Comparison of ENCODE assay signal across 37 cellular contexts in the genomic region with DNA sequence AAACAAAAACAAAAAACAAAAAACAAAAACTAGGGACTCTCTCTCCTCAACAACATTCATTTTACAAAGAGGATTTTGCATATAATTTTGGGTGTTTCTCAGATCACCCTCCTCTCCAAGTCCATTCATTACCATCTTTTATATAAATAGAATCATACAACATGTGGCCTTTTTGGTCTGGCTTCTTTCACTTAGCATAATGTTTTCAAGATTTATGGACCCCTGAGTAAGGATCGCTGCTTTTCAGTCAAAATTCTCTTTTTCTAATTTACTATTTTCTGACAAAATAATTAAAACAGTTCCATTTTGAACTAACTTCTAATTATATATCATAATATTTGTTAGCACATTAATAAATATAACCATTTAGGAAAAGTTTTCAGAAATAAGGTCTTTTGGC.
"Had no signal": no experiment of that assay in that cellular context is flagged by ENCODE, and none has a peak within 500 bp of the region (broad histone marks: within the 10 kb centered on the region; RNA-seq: fewer than 3 reads in every experiment).

No MANE protein-coding gene starts in this region.

- H3K36me3 ChIP-seq: adrenal gland, brain microvascular endothelial cell, breast epithelium had no signal

- H3K4me1 Mint-ChIP-seq: activated CD4-positive, alpha-beta T cell treated with anti-CD3 and anti-CD28 coated beads, Interleukin-2, amount 10 ng/mL, durations not matched to agents 24 days and 14 days; activated naive CD8-positive, alpha-beta T cell treated with anti-CD3 and anti-CD28 coated beads for 36 hours had no signal

- DNase-seq: activated B cell treated with CpG ODN at 0.5 μM for 24 hours; activated CD4-positive, alpha-beta memory T cell treated with anti-CD3 and anti-CD28 coated beads for 36 hours; activated CD4-positive, alpha-beta T cell treated with anti-CD3 and anti-CD28 coated beads for 4 hours; activated CD4-positive, alpha-beta T cell treated with anti-CD3 and anti-CD28 coated beads, Interleukin-2, amount 10 ng/mL, durations not matched to agents 24 days and 14 days; activated CD4-positive, alpha-beta T cell treated with anti-CD3 and anti-CD28 coated beads, Interleukin-2, amount 50 U/mL, for 1 hour; activated CD4-positive, alpha-beta T cell treated with anti-CD3 and anti-CD28 coated beads, Interleukin-2, amount 50 U/mL, for 4 hours; activated CD4-positive, CD25-positive, alpha-beta regulatory T cell treated with anti-CD3 and anti-CD28 coated beads, Interleukin-2, amount 50 U/mL, for 72 hours; activated CD8-positive, alpha-beta memory T cell treated with anti-CD3 and anti-CD28 coated beads, Interleukin-2, amount 50 U/mL, for 4 hours; activated CD8-positive, alpha-beta T cell treated with anti-CD3 and anti-CD28 coated beads for 36 hours; activated effector memory CD4-positive, alpha-beta T cell treated with anti-CD3 and anti-CD28 coated beads, Interleukin-2, amount 50 U/mL, for 16 hours; activated gamma-delta T cell treated with Interleukin-2 at 50 U/mL for 16 hours; activated naive CD4-positive, alpha-beta T cell; activated naive CD4-positive, alpha-beta T cell treated with anti-CD3 and anti-CD28 coated beads for 36 hours; activated naive CD4-positive, alpha-beta T cell treated with anti-CD3 and anti-CD28 coated beads, Interleukin-2, amount 50 U/mL, for 16 hours; activated naive CD8-positive, alpha-beta T cell treated with anti-CD3 and anti-CD28 coated beads for 36 hours; activated T-cell treated with anti-CD3 and anti-CD28 coated beads for 4 hours; activated T-cell treated with anti-CD3 and anti-CD28 coated beads, Interleukin-2, amount 50 U/mL, for 1 hour; activated T-cell treated with anti-CD3 and anti-CD28 coated beads, Interleukin-2, amount 50 U/mL, for 4 hours; activated T-cell treated with anti-CD3 and anti-CD28 coated beads, Interleukin-2, amount 50 U/mL, for 72 hours; adrenal gland; amniotic stem cell; aorta; body of pancreas; brain microvascular endothelial cell; central memory CD4-positive, alpha-beta T cell; T-helper 1 cell; T-helper 2 cell; T-helper 9 cell had no signal

- H3K9me3 Mint-ChIP-seq: activated B cell treated with CpG ODN at 0.5 μM for 24 hours; activated CD4-positive, alpha-beta memory T cell treated with anti-CD3 and anti-CD28 coated beads for 36 hours; activated CD4-positive, alpha-beta T cell treated with anti-CD3 and anti-CD28 coated beads, Interleukin-2, amount 10 ng/mL, durations not matched to agents 24 days and 14 days; activated CD8-positive, alpha-beta T cell treated with anti-CD3 and anti-CD28 coated beads for 36 hours; activated naive CD4-positive, alpha-beta T cell treated with anti-CD3 and anti-CD28 coated beads for 36 hours; activated naive CD4-positive, alpha-beta T cell treated with anti-CD3 and anti-CD28 coated beads, Interleukin-2, amount 50 U/mL, for 72 hours; activated T-cell treated with anti-CD3 and anti-CD28 coated beads, Interleukin-2, amount 50 U/mL, for 4 hours; activated T-helper 1 cell treated with anti-CD3 and anti-CD28 coated beads, Interleukin-12 subunit alpha, Interleukin-12 subunit beta, Interleukin-2, Interleukin-4 antibody, amounts not matched to agents 30 ng/mL and 10 ng/mL and 1 ng/mL, durations not matched to agents 14 hours and 24 hours and 36 hours; activated T-helper 17 cell treated with anti-CD3 and anti-CD28 coated beads, Interleukin-2, amount 50 U/mL, for 72 hours; T-helper 1 cell treated with Interleukin-12 subunit alpha and Interleukin-12 subunit beta and Interleukin-4 antibody, amounts not matched to agents 30 μg/mL and 1 μg/mL, for 36 hours; T-helper 2 cell treated with Interferon-gamma antibody and Interleukin-4, amounts not matched to agents 5 μg/mL and 100 μg/mL, for 36 hours had no signal

- H3K27me3 ChIP-seq: adrenal gland, body of pancreas, brain microvascular endothelial cell, breast epithelium had no signal

- H3K27ac ChIP-seq: adrenal gland, body of pancreas, brain microvascular endothelial cell, breast epithelium, VCaP had no signal

- ATAC-seq: activated CD8-positive, alpha-beta T cell treated with anti-CD3 and anti-CD28 coated beads for 36 hours; activated naive CD4-positive, alpha-beta T cell treated with anti-CD3 and anti-CD28 coated beads, Interleukin-2, amount 50 U/mL, for 72 hours; activated T-cell treated with anti-CD3 and anti-CD28 coated beads, Interleukin-2, amount 50 U/mL, for 4 hours; activated T-cell treated with anti-CD3 and anti-CD28 coated beads, Interleukin-2, amount 50 U/mL, for 72 hours; activated T-helper 17 cell treated with anti-CD3 and anti-CD28 coated beads, Interleukin-2, amount 50 U/mL, for 72 hours; body of pancreas had no signal

- H3K27ac Mint-ChIP-seq: activated B cell treated with CpG ODN at 0.5 μM for 24 hours; activated CD4-positive, alpha-beta memory T cell treated with anti-CD3 and anti-CD28 coated beads for 36 hours; activated CD4-positive, alpha-beta T cell treated with anti-CD3 and anti-CD28 coated beads, Interleukin-2, amount 10 ng/mL, durations not matched to agents 24 days and 14 days; activated CD8-positive, alpha-beta T cell treated with anti-CD3 and anti-CD28 coated beads for 36 hours; activated naive CD4-positive, alpha-beta T cell treated with anti-CD3 and anti-CD28 coated beads for 36 hours; activated naive CD4-positive, alpha-beta T cell treated with anti-CD3 and anti-CD28 coated beads, Interleukin-2, amount 50 U/mL, for 72 hours; activated naive CD8-positive, alpha-beta T cell treated with anti-CD3 and anti-CD28 coated beads for 36 hours; activated T-cell treated with anti-CD3 and anti-CD28 coated beads, Interleukin-2, amount 50 U/mL, for 72 hours; activated T-helper 1 cell treated with anti-CD3 and anti-CD28 coated beads, Interleukin-12 subunit alpha, Interleukin-12 subunit beta, Interleukin-2, Interleukin-4 antibody, amounts not matched to agents 30 ng/mL and 10 ng/mL and 1 ng/mL, durations not matched to agents 14 hours and 24 hours and 36 hours; activated T-helper 17 cell treated with anti-CD3 and anti-CD28 coated beads, Interleukin-2, amount 50 U/mL, for 72 hours; T-helper 1 cell treated with Interleukin-12 subunit alpha and Interleukin-12 subunit beta and Interleukin-4 antibody, amounts not matched to agents 30 μg/mL and 1 μg/mL, for 36 hours; T-helper 2 cell treated with Interferon-gamma antibody and Interleukin-4, amounts not matched to agents 5 μg/mL and 100 μg/mL, for 36 hours had no signal

- H3K4me3 Mint-ChIP-seq: activated B cell treated with CpG ODN at 0.5 μM for 24 hours; activated CD4-positive, alpha-beta memory T cell treated with anti-CD3 and anti-CD28 coated beads for 36 hours; activated CD4-positive, alpha-beta T cell treated with anti-CD3 and anti-CD28 coated beads, Interleukin-2, amount 10 ng/mL, durations not matched to agents 24 days and 14 days; activated CD8-positive, alpha-beta T cell treated with anti-CD3 and anti-CD28 coated beads for 36 hours; activated naive CD4-positive, alpha-beta T cell treated with anti-CD3 and anti-CD28 coated beads for 36 hours; activated naive CD8-positive, alpha-beta T cell treated with anti-CD3 and anti-CD28 coated beads for 36 hours; activated T-cell treated with anti-CD3 and anti-CD28 coated beads, Interleukin-2, amount 50 U/mL, for 4 hours; activated T-cell treated with anti-CD3 and anti-CD28 coated beads, Interleukin-2, amount 50 U/mL, for 72 hours; activated T-helper 1 cell treated with anti-CD3 and anti-CD28 coated beads, Interleukin-12 subunit alpha, Interleukin-12 subunit beta, Interleukin-2, Interleukin-4 antibody, amounts not matched to agents 30 ng/mL and 10 ng/mL and 1 ng/mL, durations not matched to agents 14 hours and 24 hours and 36 hours; activated T-helper 17 cell treated with anti-CD3 and anti-CD28 coated beads, Interleukin-2, amount 50 U/mL, for 72 hours; T-helper 1 cell treated with Interleukin-12 subunit alpha and Interleukin-12 subunit beta and Interleukin-4 antibody, amounts not matched to agents 30 μg/mL and 1 μg/mL, for 36 hours; T-helper 2 cell treated with Interferon-gamma antibody and Interleukin-4, amounts not matched to agents 5 μg/mL and 100 μg/mL, for 36 hours had no signal

- FAIRE-seq: astrocyte, TTC549 had no signal

- H3K4me1 ChIP-seq: adrenal gland, body of pancreas, breast epithelium had no signal

- H3K9me3 ChIP-seq: adrenal gland, body of pancreas, breast epithelium had no signal

- H3K4me3 ChIP-seq: adrenal gland, body of pancreas, breast epithelium had no signal

- H3K27me3 Mint-ChIP-seq: activated B cell treated with CpG ODN at 0.5 μM for 24 hours; activated CD4-positive, alpha-beta memory T cell treated with anti-CD3 and anti-CD28 coated beads for 36 hours; activated CD4-positive, alpha-beta T cell treated with anti-CD3 and anti-CD28 coated beads, Interleukin-2, amount 10 ng/mL, durations not matched to agents 24 days and 14 days; activated CD8-positive, alpha-beta T cell treated with anti-CD3 and anti-CD28 coated beads for 36 hours; activated naive CD8-positive, alpha-beta T cell treated with anti-CD3 and anti-CD28 coated beads for 36 hours; activated T-helper 17 cell treated with anti-CD3 and anti-CD28 coated beads, Interleukin-2, amount 50 U/mL, for 72 hours had no signal
